14 cellular contexts compared by ENCODE assay signal in genomic region chr18:68219274-68219673, GRCh38.
"Had no signal": no experiment of that assay in that cellular context is flagged by ENCODE, and none has a peak within 500 bp of the region (broad histone marks: within the 10 kb centered on the region; RNA-seq: fewer than 3 reads in every experiment).

No MANE protein-coding gene starts in this region.

- H3K27me3 ChIP-seq: esophagus muscularis mucosa, testis had no signal

- H3K27me3 Mint-ChIP-seq: activated naive CD4-positive, alpha-beta T cell treated with anti-CD3 and anti-CD28 coated beads, Interleukin-2, amount 50 U/mL, for 24 hours; memory B cell had no signal

- H3K27ac ChIP-seq: esophagus muscularis mucosa, psoas muscle, testis had no signal

- H3K27ac Mint-ChIP-seq: activated naive CD4-positive, alpha-beta T cell treated with anti-CD3 and anti-CD28 coated beads, Interleukin-2, amount 50 U/mL, for 24 hours; memory B cell; natural killer cell had no signal

- H3K36me3 ChIP-seq: esophagus muscularis mucosa had no signal

- DNase-seq: activated T-cell treated with anti-CD3 and anti-CD28 coated beads, Interleukin-2, amount 50 U/mL, for 1 hour; foreskin melanocyte; head of caudate nucleus; natural killer cell; nucleus accumbens; psoas muscle; stimulated activated CD4-positive, alpha-beta T cell treated with anti-CD3 and anti-CD28 coated beads, Interleukin-12 subunit alpha, Interleukin-12 subunit beta, amount 100 ng/mL, for 4 hours; stimulated activated CD4-positive, alpha-beta T cell treated with anti-CD3 and anti-CD28 coated beads, Interleukin-2, amount 100 ng/mL, for 48 hours; stimulated activated naive CD8-positive, alpha-beta T cell treated with anti-CD3 and anti-CD28 coated beads, Interleukin-15, Interleukin-2, amounts not matched to agents 100 U/mL and 50 U/mL, for 24 hours; testis had no signal

- H3K9me3 ChIP-seq: esophagus muscularis mucosa, psoas muscle, testis had no signal

- H3K36me3 Mint-ChIP-seq: activated naive CD4-positive, alpha-beta T cell treated with anti-CD3 and anti-CD28 coated beads, Interleukin-2, amount 50 U/mL, for 24 hours; memory B cell; natural killer cell had no signal

- H3K4me1 Mint-ChIP-seq: activated naive CD4-positive, alpha-beta T cell treated with anti-CD3 and anti-CD28 coated beads, Interleukin-2, amount 50 U/mL, for 24 hours; memory B cell; natural killer cell had no signal

- H3K4me1 ChIP-seq: esophagus muscularis mucosa, psoas muscle, testis had no signal

- H3K4me3 Mint-ChIP-seq: activated naive CD4-positive, alpha-beta T cell treated with anti-CD3 and anti-CD28 coated beads, Interleukin-2, amount 50 U/mL, for 24 hours; memory B cell; natural killer cell had no signal

- H3K4me3 ChIP-seq: esophagus muscularis mucosa, psoas muscle, testis had no signal

- H3K9me3 Mint-ChIP-seq: activated naive CD4-positive, alpha-beta T cell treated with anti-CD3 and anti-CD28 coated beads, Interleukin-2, amount 50 U/mL, for 24 hours had no signal

- ATAC-seq: natural killer cell; psoas muscle; sciatic nerve; stimulated activated naive CD8-positive, alpha-beta T cell treated with anti-CD3 and anti-CD28 coated beads, Interleukin-15, Interleukin-2, amounts not matched to agents 100 U/mL and 50 U/mL, for 24 hours had no signal
